In genomic region chr6:136747538-136747937, GRCh38 we compare ENCODE assay signal across 31 cellular contexts.
"Had no signal": no experiment of that assay in that cellular context is flagged by ENCODE, and none has a peak within 500 bp of the region (broad histone marks: within the 10 kb centered on the region; RNA-seq: fewer than 3 reads in every experiment).

No MANE protein-coding gene starts in this region.

- H3K9me3 Mint-ChIP-seq: activated B cell treated with CpG ODN at 0.5 μM for 24 hours; activated CD8-positive, alpha-beta T cell treated with anti-CD3 and anti-CD28 coated beads for 36 hours; activated naive CD4-positive, alpha-beta T cell treated with anti-CD3 and anti-CD28 coated beads, Interleukin-2, amount 50 U/mL, for 24 hours; activated naive CD8-positive, alpha-beta T cell treated with anti-CD3 and anti-CD28 coated beads, Interleukin-2, amount 10 ng/mL, durations not matched to agents 7 days and 5 days; activated T-cell treated with anti-CD3 and anti-CD28 coated beads, Interleukin-2, amount 50 U/mL, for 72 hours; activated T-helper 2 cell treated with anti-CD3 and anti-CD28 coated beads, Interferon-gamma antibody, Interleukin-2, Interleukin-4, amounts not matched to agents 10 μg/mL and 5 μg/mL and 100 μg/mL, durations not matched to agents 14 hours and 24 hours and 36 hours; T-helper 1 cell treated with Interleukin-12 subunit alpha and Interleukin-12 subunit beta and Interleukin-4 antibody, amounts not matched to agents 30 μg/mL and 1 μg/mL, for 36 hours had no signal

- H3K4me3 Mint-ChIP-seq: activated B cell treated with CpG ODN at 0.5 μM for 24 hours; activated CD4-positive, alpha-beta T cell treated with anti-CD3 and anti-CD28 coated beads, Interleukin-2, amount 10 ng/mL, durations not matched to agents 24 days and 14 days; activated CD8-positive, alpha-beta T cell treated with anti-CD3 and anti-CD28 coated beads for 36 hours; activated naive CD4-positive, alpha-beta T cell treated with anti-CD3 and anti-CD28 coated beads, Interleukin-2, amount 50 U/mL, for 24 hours; activated naive CD8-positive, alpha-beta T cell treated with anti-CD3 and anti-CD28 coated beads, Interleukin-2, amount 10 ng/mL, durations not matched to agents 7 days and 5 days; activated T-cell treated with anti-CD3 and anti-CD28 coated beads, Interleukin-2, amount 50 U/mL, for 72 hours; T-helper 1 cell treated with Interleukin-12 subunit alpha and Interleukin-12 subunit beta and Interleukin-4 antibody, amounts not matched to agents 30 μg/mL and 1 μg/mL, for 36 hours had no signal

- ATAC-seq: activated CD8-positive, alpha-beta T cell treated with anti-CD3 and anti-CD28 coated beads for 36 hours; Panc1 had no signal

- H3K27ac Mint-ChIP-seq: activated B cell treated with CpG ODN at 0.5 μM for 24 hours; activated CD4-positive, alpha-beta T cell treated with anti-CD3 and anti-CD28 coated beads, Interleukin-2, amount 10 ng/mL, durations not matched to agents 24 days and 14 days; activated CD8-positive, alpha-beta T cell treated with anti-CD3 and anti-CD28 coated beads for 36 hours; activated naive CD8-positive, alpha-beta T cell treated with anti-CD3 and anti-CD28 coated beads, Interleukin-2, amount 10 ng/mL, durations not matched to agents 7 days and 5 days; activated T-cell treated with anti-CD3 and anti-CD28 coated beads, Interleukin-2, amount 50 U/mL, for 72 hours; activated T-helper 2 cell treated with anti-CD3 and anti-CD28 coated beads, Interferon-gamma antibody, Interleukin-2, Interleukin-4, amounts not matched to agents 10 μg/mL and 5 μg/mL and 100 μg/mL, durations not matched to agents 14 hours and 24 hours and 36 hours had no signal

- DNase-seq: activated B cell treated with CpG ODN at 0.5 μM for 24 hours; activated CD4-positive, alpha-beta T cell treated with anti-CD3 and anti-CD28 coated beads, Interleukin-2, amount 50 U/mL, for 4 hours; activated CD4-positive, CD25-positive, alpha-beta regulatory T cell treated with anti-CD3 and anti-CD28 coated beads, Interleukin-2, amount 50 U/mL, for 72 hours; activated CD8-positive, alpha-beta T cell treated with anti-CD3 and anti-CD28 coated beads for 36 hours; activated gamma-delta T cell; activated naive CD4-positive, alpha-beta T cell treated with Interleukin-2 at 50 U/mL for 16 hours; activated naive CD8-positive, alpha-beta T cell treated with anti-CD3 and anti-CD28 coated beads, Interleukin-2, amount 10 ng/mL, durations not matched to agents 7 days and 5 days; activated T-cell treated with anti-CD3 and anti-CD28 coated beads, Interleukin-2, amount 50 U/mL, for 1 hour; activated T-cell treated with anti-CD3 and anti-CD28 coated beads, Interleukin-2, amount 50 U/mL, for 72 hours; amygdala; MM.1S; MV-4-11; NCI-H1092; NCI-H1436 treated with DMSO at 0.1 percent for 48 hours; NCI-H1694 treated with DMSO at 0.1 percent for 48 hours; NCI-H2029; NCI-H345; NCI-H524 treated with DMSO at 0.1 percent for 48 hours; SHP77; SK-N-SH; T-helper 9 cell had no signal

- H3K4me3 ChIP-seq: ascending aorta, cardiac muscle cell, SJSA1 had no signal

- H3K36me3 ChIP-seq: ascending aorta, cardiac muscle cell, SJSA1 had no signal

- H3K27me3 Mint-ChIP-seq: activated B cell treated with CpG ODN at 0.5 μM for 24 hours; activated CD4-positive, alpha-beta T cell treated with anti-CD3 and anti-CD28 coated beads, Interleukin-2, amount 10 ng/mL, durations not matched to agents 24 days and 14 days; activated CD8-positive, alpha-beta T cell treated with anti-CD3 and anti-CD28 coated beads for 36 hours; activated naive CD4-positive, alpha-beta T cell treated with anti-CD3 and anti-CD28 coated beads, Interleukin-2, amount 50 U/mL, for 24 hours had no signal

- H3K27ac ChIP-seq: cardiac muscle cell, KMS-11, SJSA1, VCaP had no signal

- H3K9me3 ChIP-seq: ascending aorta, SJSA1, SK-N-SH had no signal

- H3K27me3 ChIP-seq: ascending aorta, cardiac muscle cell, SJSA1 had no signal

- H3K4me1 ChIP-seq: SJSA1 had no signal
